28 cellular contexts compared by ENCODE assay signal in genomic region chr5:28770307-28770706, GRCh38.
"Had no signal": no experiment of that assay in that cellular context is flagged by ENCODE, and none has a peak within 500 bp of the region (broad histone marks: within the 10 kb centered on the region; RNA-seq: fewer than 3 reads in every experiment).

No MANE protein-coding gene starts in this region.

- H3K27ac ChIP-seq: colonic mucosa, coronary artery, dorsolateral prefrontal cortex, epithelial cell of prostate, esophagus muscularis mucosa, esophagus squamous epithelium, foreskin keratinocyte, gastrocnemius medialis, gastroesophageal sphincter, heart left ventricle, heart right ventricle had no signal

- H3K4me3 ChIP-seq: colonic mucosa, coronary artery, dorsolateral prefrontal cortex, esophagus muscularis mucosa, esophagus squamous epithelium, gastrocnemius medialis, gastroesophageal sphincter, heart left ventricle, heart right ventricle had no signal

- H3K4me1 ChIP-seq: colonic mucosa, esophagus muscularis mucosa, esophagus squamous epithelium, foreskin keratinocyte, gastrocnemius medialis, gastroesophageal sphincter, heart left ventricle, heart right ventricle had no signal

- DNase-seq: colonic mucosa; cortex of kidney; dermis blood vessel endothelial cell; dorsolateral prefrontal cortex; effector CD4-positive, alpha-beta T cell; effector CD8-positive, alpha-beta T cell; effector memory CD4-positive, alpha-beta T cell; effector memory CD8-positive, alpha-beta T cell; endodermal cell; erythroblast; esophagus squamous epithelium; foreskin fibroblast; foreskin keratinocyte; foreskin melanocyte; gastrocnemius medialis; glutamatergic neuron; head of caudate nucleus; heart left ventricle; heart right ventricle had no signal

- H3K27me3 ChIP-seq: colonic mucosa, dorsolateral prefrontal cortex, esophagus muscularis mucosa, esophagus squamous epithelium, foreskin keratinocyte, gastrocnemius medialis, gastroesophageal sphincter, heart left ventricle, heart right ventricle had no signal

- H3K9me3 ChIP-seq: colonic mucosa, esophagus muscularis mucosa, esophagus squamous epithelium, gastrocnemius medialis, gastroesophageal sphincter, heart right ventricle had no signal

- H3K36me3 ChIP-seq: colonic mucosa, esophagus muscularis mucosa, esophagus squamous epithelium, gastrocnemius medialis, gastroesophageal sphincter, heart left ventricle, heart right ventricle had no signal

- ATAC-seq: effector memory CD8-positive, alpha-beta T cell; esophagus mucosa; foreskin keratinocyte; gastrocnemius medialis; gastroesophageal sphincter; heart left ventricle; heart right ventricle had no signal

- FAIRE-seq: colon, endometrium, endothelial cell of umbilical vein, frontal cortex had no signal
